ENCODE assay signal across 15 cellular contexts in the genomic region with DNA sequence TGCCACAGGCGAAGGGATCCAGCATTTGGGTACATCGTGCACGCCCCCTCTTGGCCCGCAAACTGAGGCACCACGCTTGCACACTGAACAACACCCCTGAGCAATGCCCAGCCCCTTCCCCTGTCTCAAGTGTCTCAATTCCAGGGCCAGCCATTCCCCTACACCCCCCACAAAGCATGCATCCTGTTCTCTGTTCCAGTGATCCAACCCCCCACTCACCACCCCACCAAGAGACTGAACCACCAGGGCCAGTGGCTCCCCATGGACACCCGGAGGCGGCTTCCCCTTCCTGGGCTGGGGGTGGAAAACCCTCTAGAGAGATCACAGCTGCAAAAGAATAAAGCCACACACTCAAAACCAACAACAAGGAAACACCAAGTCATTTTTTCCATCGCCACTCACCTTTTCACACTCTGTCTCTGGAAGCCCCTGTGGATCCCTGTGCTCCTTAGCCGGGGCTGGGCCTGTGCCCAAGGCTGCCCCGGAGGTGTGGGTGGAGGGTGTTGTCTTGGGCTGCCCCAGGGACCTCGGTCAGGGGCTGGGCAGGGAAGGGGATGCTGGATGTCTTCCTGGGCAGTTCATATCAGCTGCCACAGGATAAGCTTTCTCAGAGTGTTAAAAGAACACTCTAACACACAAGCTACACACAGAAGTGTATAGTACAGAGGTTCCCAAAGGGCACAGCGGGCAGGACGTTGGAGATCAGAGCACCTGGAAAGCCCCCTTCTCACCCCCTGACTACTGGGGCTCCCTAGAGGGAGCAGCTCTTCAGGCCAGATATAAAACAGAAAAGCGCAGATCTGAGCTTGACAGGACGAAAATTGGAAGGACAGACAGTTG.
DNase-seq lines count a peak whose midpoint lies in the region; ATAC-seq and TF ChIP-seq lines count a peak whose summit lies in the region.
"Had no signal": no experiment of that assay in that cellular context is flagged by ENCODE, and none has a peak within 500 bp of the region (broad histone marks: within the 10 kb centered on the region; RNA-seq: fewer than 3 reads in every experiment).

No MANE protein-coding gene starts in this region.

- H2AFZ ChIP-seq in H9 (ENCODE audit: low read length) (no peak overlapping the region), GM23248 (no peak overlapping the region)

- H4K91ac ChIP-seq in H9 (ENCODE audit: insufficient read length, low read depth, low read length) = no peak overlapping the region

- H3K36me3 ChIP-seq in GM23248 (ENCODE audit: low read depth) = no peaks in the 10 kb centered on the region
- H3K36me3 ChIP-seq: right lobe of liver, upper lobe of left lung had no signal

- H2BK20ac ChIP-seq in H9 (ENCODE audit: low read depth, low read length, poor library complexity, severe bottlenecking) = no peak overlapping the region

- H3K27me3 ChIP-seq in H9 (ENCODE audit: insufficient read depth, low read length) = no peaks in the 10 kb centered on the region
- H3K27me3 ChIP-seq in GM23248 (replicated peaks; ENCODE audit: insufficient read depth) = no peaks in the 10 kb centered on the region
- H3K27me3 ChIP-seq: right lobe of liver, upper lobe of left lung had no signal

- H2AK5ac ChIP-seq in H9 (ENCODE audit: insufficient read length, low read length) = no peak overlapping the region

- H3K14ac ChIP-seq in H9 (ENCODE audit: insufficient read depth, low read length) = no peak overlapping the region

- WGBS in H9 (ENCODE audit: extremely low coverage, insufficient read length, low lambda C conversion rate) = no CpG with 5 or more reads among the region's 15 CpGs
- 79 to 80% methylated on average over 15 of the region's 15 CpGs for WGBS in GM23248 (ENCODE audit: low coverage in 1 of 2, low lambda C conversion rate in 2 of 2, missing lambda C conversion rate in 2 of 2), 2 experiments

- H3K27me3 Mint-ChIP-seq in H9 (ENCODE audit: low read depth) = peaks cover 5% of the 10 kb centered on the region
- H3K27me3 Mint-ChIP-seq in activated naive CD8-positive, alpha-beta T cell treated with anti-CD3 and anti-CD28 coated beads, Interleukin-2, amount 50 U/mL, for 24 hours = peaks cover 3% of the 10 kb centered on the region

- no peaks in the 10 kb centered on the region for H3K79me1 ChIP-seq in H9 (ENCODE audit: insufficient read depth, low read depth, low read length, poor library complexity, severe bottlenecking)

- peak overlapping the region in 2 of 3 experiments; percentile 81 to 93; a peak in 2 of 7 replicates for H3K27ac Mint-ChIP-seq in H9
- H3K27ac Mint-ChIP-seq in activated naive CD8-positive, alpha-beta T cell treated with anti-CD3 and anti-CD28 coated beads, Interleukin-2, amount 50 U/mL, for 24 hours = peak overlapping the region; percentile 88

- no peak overlapping the region for H4K8ac ChIP-seq in H9 (replicated peaks; ENCODE audit: insufficient read length, low read depth, low read length)

- H4K20me1 ChIP-seq in H9 (ENCODE audit: control insufficient read depth, insufficient read depth, insufficient read length) (no peaks in the 10 kb centered on the region), GM23248 (ENCODE audit: insufficient read depth) (no peaks in the 10 kb centered on the region)

- H3K27ac ChIP-seq in H9 (ENCODE audit: insufficient read length, low read depth, low read length) (no peak overlapping the region), GM23248 (no peak overlapping the region)
- H3K27ac ChIP-seq: right lobe of liver, RWPE1, upper lobe of left lung had no signal

- no peak overlapping the region for H4K5ac ChIP-seq in H9 (ENCODE audit: insufficient read length, low read depth, low read length)

- H3K4ac ChIP-seq in H9 (ENCODE audit: low read depth, low read length) = no peak overlapping the region

- in situ Hi-C loops in GM23248 (cut with MboI) = no loop called here

- no peak overlapping the region for H3K4me2 ChIP-seq in H9 (ENCODE audit: insufficient read depth, insufficient read length, low read length)
- H3K4me2 ChIP-seq in GM23248 (ENCODE audit: unreplicated experiment) = no peak overlapping the region

- DNase-seq in activated CD4-positive, alpha-beta T cell treated with anti-CD3 and anti-CD28 coated beads for 48 hours = peak; percentile 48
- no peak for DNase-seq in activated CD4-positive, alpha-beta T cell treated with anti-CD3 and anti-CD28 coated beads, Interleukin-2, amount 50 U/mL, for 1 hour
- no peak for DNase-seq in H9
- DNase-seq in activated naive CD8-positive, alpha-beta T cell treated with anti-CD3 and anti-CD28 coated beads, Interleukin-2, amount 50 U/mL, for 24 hours = peak; percentile 52
- peak; percentile 13 for DNase-seq in stimulated activated CD4-positive, alpha-beta T cell treated with anti-CD3 and anti-CD28 coated beads, Interleukin-12 subunit alpha, Interleukin-12 subunit beta, amount 100 ng/mL, for 4 hours
- DNase-seq in T-helper 9 cell = no peak
- no peak for DNase-seq in HPDE6-E6E7 (ENCODE audit: extremely low spot score)
- no peak for DNase-seq in GM23248
- DNase-seq: hypothalamus, NCI-H69, right lobe of liver, T1000, upper lobe of left lung had no signal

- no peaks in the 10 kb centered on the region for H3K23me2 ChIP-seq in H9 (ENCODE audit: insufficient read length, low read depth, low read length, poor library complexity, severe bottlenecking)

- H2BK12ac ChIP-seq in H9 (ENCODE audit: insufficient read length, low read depth, low read length) = no peak overlapping the region

- H3F3A ChIP-seq in GM23248 (ENCODE audit: insufficient read depth) = no peaks in the 10 kb centered on the region

- peaks cover 5 to 8% of the 10 kb centered on the region in 2 experiments for H3K9me3 Mint-ChIP-seq in H9
- peaks cover 8% of the 10 kb centered on the region for H3K9me3 Mint-ChIP-seq in activated naive CD8-positive, alpha-beta T cell treated with anti-CD3 and anti-CD28 coated beads, Interleukin-2, amount 50 U/mL, for 24 hours

- peaks cover 4% of the 10 kb centered on the region in 3 experiments for H3K36me3 Mint-ChIP-seq in H9 (ENCODE audit: insufficient read depth in 1 of 3, low read depth in 3 of 3)
- peaks cover 3% of the 10 kb centered on the region for H3K36me3 Mint-ChIP-seq in activated naive CD8-positive, alpha-beta T cell treated with anti-CD3 and anti-CD28 coated beads, Interleukin-2, amount 50 U/mL, for 24 hours (ENCODE audit: low read depth)

- H3K9me2 ChIP-seq in GM23248 (ENCODE audit: insufficient read depth) = no peaks in the 10 kb centered on the region

- H3K79me2 ChIP-seq in H9 (ENCODE audit: insufficient read depth, low read length) (no peaks in the 10 kb centered on the region), GM23248 (ENCODE audit: insufficient read depth) (no peaks in the 10 kb centered on the region)

- no peak overlapping the region for H3K23ac ChIP-seq in H9 (ENCODE audit: insufficient read length, low read depth, low read length)

- H3K9me3 ChIP-seq in H9 (ENCODE audit: control insufficient read depth, low read depth, low read length) (no peaks in the 10 kb centered on the region), GM23248 (ENCODE audit: low read depth) (no peaks in the 10 kb centered on the region)
- H3K9me3 ChIP-seq: right lobe of liver, upper lobe of left lung had no signal

- H3K9ac ChIP-seq in H9 (ENCODE audit: extremely low read depth, insufficient read length, low read length) = no peak overlapping the region
- no peak overlapping the region for H3K9ac ChIP-seq in GM23248

- peaks cover 20 to 30% of the 10 kb centered on the region in 2 experiments for H3K4me1 Mint-ChIP-seq in H9
- peaks cover 38% of the 10 kb centered on the region for H3K4me1 Mint-ChIP-seq in activated naive CD8-positive, alpha-beta T cell treated with anti-CD3 and anti-CD28 coated beads, Interleukin-2, amount 50 U/mL, for 24 hours

- no peak overlapping the region for H2BK5ac ChIP-seq in H9 (ENCODE audit: insufficient read length, low read length)

- H3K56ac ChIP-seq in H9 (ENCODE audit: insufficient read length, low read depth, low read length) = no peak overlapping the region

- H2BK15ac ChIP-seq in H9 (ENCODE audit: low read depth, low read length) = no peak overlapping the region

- no peak overlapping the region for H2BK120ac ChIP-seq in H9 (ENCODE audit: low read depth, low read length, poor library complexity, severe bottlenecking)

- no peak overlapping the region for H3K4me3 ChIP-seq in GM23248
- H3K4me3 ChIP-seq: right lobe of liver, upper lobe of left lung had no signal

- ATAC-seq in activated naive CD8-positive, alpha-beta T cell treated with anti-CD3 and anti-CD28 coated beads, Interleukin-2, amount 50 U/mL, for 24 hours = peak; percentile 91
- ATAC-seq: left lobe of liver had no signal

- H3T11ph ChIP-seq in H9 (ENCODE audit: low read length) = no peak overlapping the region

- H3K4me3 Mint-ChIP-seq in H9 = peak overlapping the region in 1 of 2 experiments; percentile 3; a peak in 1 of 5 replicates
- H3K4me3 Mint-ChIP-seq in activated naive CD8-positive, alpha-beta T cell treated with anti-CD3 and anti-CD28 coated beads, Interleukin-2, amount 50 U/mL, for 24 hours = peak overlapping the region; percentile 56

- no peak for TF ChIP-seq CTCF in H9 (conservative IDR thresholded peaks at IDR 0.05)

- peaks cover 3% of the 10 kb centered on the region; the same call in 1 of the 2 replicates for H3K4me1 ChIP-seq in H9 (ENCODE audit: insufficient read depth, low read length)
- no peaks in the 10 kb centered on the region for H3K4me1 ChIP-seq in GM23248 (ENCODE audit: insufficient read depth)
- H3K4me1 ChIP-seq: right lobe of liver had no signal

- no peak overlapping the region for H3K18ac ChIP-seq in H9 (ENCODE audit: insufficient read length, low read depth, low read length)

Comparison
In these comparisons a context has a peak if more than half of its experiments do, and no peak if none do; other contexts are left out.
1. DNase-seq: peak in activated CD4-positive, alpha-beta T cell treated with anti-CD3 and anti-CD28 coated beads for 48 hours (single experiment), activated naive CD8-positive, alpha-beta T cell treated with anti-CD3 and anti-CD28 coated beads, Interleukin-2, amount 50 U/mL, for 24 hours (single experiment) and stimulated activated CD4-positive, alpha-beta T cell treated with anti-CD3 and anti-CD28 coated beads, Interleukin-12 subunit alpha, Interleukin-12 subunit beta, amount 100 ng/mL, for 4 hours (single experiment); none in activated CD4-positive, alpha-beta T cell treated with anti-CD3 and anti-CD28 coated beads, Interleukin-2, amount 50 U/mL, for 1 hour (single experiment), H9 (single experiment), T-helper 9 cell (single experiment), HPDE6-E6E7 (single experiment) and GM23248 (single experiment).